8 cellular contexts compared by ENCODE assay signal in the genomic region with DNA sequence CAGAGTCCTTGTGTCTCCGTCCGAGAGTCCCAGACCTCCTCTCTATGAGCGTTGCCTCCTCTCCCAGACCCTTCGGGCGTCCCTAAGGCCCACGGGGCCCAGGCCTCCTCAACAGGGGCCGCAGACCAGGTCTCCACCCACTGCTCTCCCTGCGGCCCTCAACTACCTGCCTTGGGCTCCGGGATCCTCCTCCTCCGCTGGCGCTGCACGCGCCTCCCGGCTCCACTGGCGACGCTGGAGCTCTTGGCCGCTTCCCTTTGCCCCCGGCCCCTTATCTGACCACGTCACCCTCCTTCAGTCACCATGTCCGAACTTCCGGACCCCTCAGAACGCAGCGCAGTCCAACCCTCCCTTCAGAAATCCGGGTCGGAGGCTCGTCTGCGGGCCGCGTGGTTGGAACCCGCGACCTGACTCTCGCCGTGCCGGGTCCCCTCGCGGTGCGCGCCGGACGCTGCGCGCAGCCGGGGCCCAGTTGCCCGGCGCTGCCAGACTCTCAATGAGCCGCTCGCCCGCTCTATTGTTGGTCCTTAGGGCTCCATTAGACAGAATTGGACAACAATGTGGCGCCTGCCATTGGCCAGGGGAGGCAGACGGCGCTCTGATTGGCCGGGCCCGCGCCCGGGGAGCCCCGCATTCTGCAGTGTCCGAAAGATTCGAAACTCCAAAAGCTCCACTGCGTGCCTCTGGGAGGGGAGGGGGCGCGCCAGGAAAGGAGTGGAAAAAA. TPM values are rescaled to one million over a fixed set of nuclear protein-coding genes. Genes with fewer than 3 reads are reported as not detected.
DNase-seq lines count a peak whose midpoint lies in the region; ATAC-seq and TF ChIP-seq lines count a peak whose summit lies in the region.

DMRTA2 (minus strand) TSS at position 498 of the 724 bp plus-strand sequence. CDS start 1,907 bp downstream, outside the sequence.

- H3K27ac ChIP-seq in mesendoderm (ENCODE audit: low read depth, low read length), result no peak within 1 kb of the TSS
- H3K27ac ChIP-seq in aorta (ENCODE audit: low read depth in 1 of 2, low read length in 2 of 2), result no peak within 1 kb of the TSS

- no peak within 1 kb of the TSS for H4K5ac ChIP-seq in mesendoderm (ENCODE audit: low read length)

- H3K4ac ChIP-seq in mesendoderm (ENCODE audit: low read depth, low read length), result no peak within 1 kb of the TSS

- ATAC-seq in activated T-cell treated with anti-CD3 and anti-CD28 coated beads, Interleukin-2, amount 50 U/mL, for 4 hours, result no peak
- ATAC-seq in aorta (ENCODE audit: low FRiP score) (no peak), GM21367 (IDR thresholded peaks at IDR 0.05; ENCODE audit: unreplicated experiment) (no peak)

- no peak within 1 kb of the TSS for H2BK15ac ChIP-seq in mesendoderm (replicated peaks; ENCODE audit: low read depth)

- H3K4me3 ChIP-seq in mesendoderm (ENCODE audit: low read length) (peak within 1 kb of the TSS; percentile 22), aorta (ENCODE audit: low read length in 2 of 2) (peak within 1 kb of the TSS; percentile 14 to 42)

- H3K4me2 ChIP-seq in mesendoderm (ENCODE audit: low read length), result peak within 1 kb of the TSS; percentile 77

- H3K4me1 ChIP-seq in mesendoderm (ENCODE audit: control insufficient read depth, low read depth, low read length) (peaks cover 4% of the 10 kb centered on the region), aorta (ENCODE audit: control insufficient read depth in 1 of 2, insufficient read depth in 2 of 2, low read length in 2 of 2) (no peaks in the 10 kb centered on the region)

- no peak within 1 kb of the TSS for H2BK5ac ChIP-seq in mesendoderm (ENCODE audit: low read length)

- no CpG with 5 or more reads among the region's 61 CpGs for WGBS in mesendoderm (ENCODE audit: extremely low coverage, insufficient coverage, low lambda C conversion rate)
- 2% methylated on average over 59 to 61 of the region's 61 CpGs for WGBS in aorta, 2 donors

- no peak for TF ChIP-seq CTCF in chondrocyte (IDR thresholded peaks at IDR 0.05)

- peak within 1 kb of the TSS; percentile 63 for H3K27ac Mint-ChIP-seq in chondrocyte (ENCODE audit: unreplicated experiment)

- DNase-seq in activated T-cell treated with anti-CD3 and anti-CD28 coated beads, Interleukin-2, amount 50 U/mL, for 4 hours, result no peak
- DNase-seq in activated T-cell treated with anti-CD3 and anti-CD28 coated beads, Interleukin-2, amount 50 U/mL, for 1 hour, result no peak
- DNase-seq in NCI-H2227 (lab: John Stamatoyannopoulos, UW; ENCODE audit: unreplicated experiment) (peak; percentile 82), chondrocyte (ENCODE audit: low spot score) (no peak), mesendoderm (peak; percentile 71), aorta (peak in 1 of 2 donors; percentile 76), epidermal melanocyte (ENCODE audit: insufficient read length, low spot score) (no peak)

- H3K79me1 ChIP-seq in mesendoderm (ENCODE audit: low read length), result no peaks in the 10 kb centered on the region

- H3K56ac ChIP-seq in mesendoderm (ENCODE audit: low read length), result peak within 1 kb of the TSS; percentile 84

- H3K36me3 ChIP-seq in mesendoderm (ENCODE audit: control insufficient read depth, insufficient read depth, low read length) (no peaks in the 10 kb centered on the region), aorta (ENCODE audit: control insufficient read depth in 1 of 2, insufficient read depth in 2 of 2, low read length in 1 of 2) (no peaks in the 10 kb centered on the region)

- H3K27me3 ChIP-seq in mesendoderm (ENCODE audit: insufficient read depth, low read length, poor library complexity) (peaks cover 85% of the 10 kb centered on the region), aorta (ENCODE audit: control insufficient read depth in 1 of 2, insufficient read depth in 2 of 2, low read length in 1 of 2) (no peaks in the 10 kb centered on the region)

- H3K36me3 Mint-ChIP-seq in activated T-cell treated with anti-CD3 and anti-CD28 coated beads, Interleukin-2, amount 50 U/mL, for 4 hours (ENCODE audit: insufficient read depth), result no peaks in the 10 kb centered on the region
- H3K36me3 Mint-ChIP-seq in chondrocyte (ENCODE audit: low read depth), result peaks cover 8% of the 10 kb centered on the region

- H2BK120ac ChIP-seq in mesendoderm (ENCODE audit: low read depth, low read length), result no peak within 1 kb of the TSS

- intact Hi-C loops in aorta (cut with DNase I), result no loop called here

- H3K9me3 Mint-ChIP-seq in activated T-cell treated with anti-CD3 and anti-CD28 coated beads, Interleukin-2, amount 50 U/mL, for 4 hours, result no peaks in the 10 kb centered on the region
- no peaks in the 10 kb centered on the region for H3K9me3 Mint-ChIP-seq in chondrocyte (ENCODE audit: low read depth)

- H3K9ac ChIP-seq in mesendoderm (ENCODE audit: low read length), result peak within 1 kb of the TSS; percentile 51

- peaks cover 80% of the 10 kb centered on the region for H3K27me3 Mint-ChIP-seq in activated T-cell treated with anti-CD3 and anti-CD28 coated beads, Interleukin-2, amount 50 U/mL, for 4 hours (ENCODE audit: low read depth)
- peaks cover 76% of the 10 kb centered on the region for H3K27me3 Mint-ChIP-seq in chondrocyte (ENCODE audit: low read depth)

- no peak within 1 kb of the TSS for H3K18ac ChIP-seq in mesendoderm (ENCODE audit: low read length)

- no peaks in the 10 kb centered on the region for H3K79me2 ChIP-seq in mesendoderm (ENCODE audit: control insufficient read depth, insufficient read depth, low read length)

- H3K23ac ChIP-seq in mesendoderm (ENCODE audit: low read length), result peak within 1 kb of the TSS; percentile 73

- H3K9me3 ChIP-seq in aorta (ENCODE audit: control insufficient read depth, low read length), result no peaks in the 10 kb centered on the region

- no peak within 1 kb of the TSS for H4K8ac ChIP-seq in mesendoderm (ENCODE audit: low read depth, low read length)

- H3K4me1 Mint-ChIP-seq in activated T-cell treated with anti-CD3 and anti-CD28 coated beads, Interleukin-2, amount 50 U/mL, for 4 hours (ENCODE audit: low read depth), result peaks cover 54% of the 10 kb centered on the region
- H3K4me1 Mint-ChIP-seq in chondrocyte (ENCODE audit: low read depth), result peaks cover 43% of the 10 kb centered on the region

- H3K4me3 Mint-ChIP-seq in activated T-cell treated with anti-CD3 and anti-CD28 coated beads, Interleukin-2, amount 50 U/mL, for 4 hours, result peak within 1 kb of the TSS; percentile 82
- peak within 1 kb of the TSS; percentile 61 for H3K4me3 Mint-ChIP-seq in chondrocyte (ENCODE audit: unreplicated experiment)

- H2AK5ac ChIP-seq in mesendoderm (ENCODE audit: low read length), result no peak within 1 kb of the TSS

RNA-seq across cellular contexts. Expression of gene DMRTA2, which starts in this region (rescaled TPM):
- total RNA-seq in activated T-cell treated with anti-CD3 and anti-CD28 coated beads, Interleukin-2, amount 50 U/mL, for 4 hours, result not detected
- total RNA-seq in chondrocyte, result not detected in 3 replicates
- polyA plus RNA-seq in mesendoderm (2013, experiment 1 of 2), result 0.03 TPM
- polyA plus RNA-seq in mesendoderm (2013, experiment 2 of 2), result 0.04 TPM
- total RNA-seq in aorta, result not detected
- under 1 TPM in 1 of 2 donors, not detected in 1; 0.26 TPM for polyA plus RNA-seq in aorta

Comparison
In these comparisons a context has a peak if more than half of its experiments do, and no peak if none do; other contexts are left out.
1. DNase-seq: peak in NCI-H2227 (single experiment) and mesendoderm (single experiment); none in activated T-cell treated with anti-CD3 and anti-CD28 coated beads, Interleukin-2, amount 50 U/mL, for 4 hours (single experiment), activated T-cell treated with anti-CD3 and anti-CD28 coated beads, Interleukin-2, amount 50 U/mL, for 1 hour (single experiment), chondrocyte (single experiment) and epidermal melanocyte (single experiment).